Comparison of ENCODE assay signal across 8 cellular contexts in genomic region chr3:164302622-164303021, GRCh38.
"Had no signal": no experiment of that assay in that cellular context is flagged by ENCODE, and none has a peak within 500 bp of the region (broad histone marks: within the 10 kb centered on the region; RNA-seq: fewer than 3 reads in every experiment).

No MANE protein-coding gene starts in this region.

- FAIRE-seq: H1, H54, HTR-8/SVneo had no signal

- H3K4me2 ChIP-seq: GM23338 had no signal

- H2AFZ ChIP-seq: GM23338 had no signal

- ATAC-seq: GM23338 had no signal

- H3K4me3 ChIP-seq: GM23338 had no signal

- DNase-seq: H9, HCEC 1CT, IMR-90, KG1 had no signal
